8 cellular contexts compared by ENCODE assay signal in the genomic region with DNA sequence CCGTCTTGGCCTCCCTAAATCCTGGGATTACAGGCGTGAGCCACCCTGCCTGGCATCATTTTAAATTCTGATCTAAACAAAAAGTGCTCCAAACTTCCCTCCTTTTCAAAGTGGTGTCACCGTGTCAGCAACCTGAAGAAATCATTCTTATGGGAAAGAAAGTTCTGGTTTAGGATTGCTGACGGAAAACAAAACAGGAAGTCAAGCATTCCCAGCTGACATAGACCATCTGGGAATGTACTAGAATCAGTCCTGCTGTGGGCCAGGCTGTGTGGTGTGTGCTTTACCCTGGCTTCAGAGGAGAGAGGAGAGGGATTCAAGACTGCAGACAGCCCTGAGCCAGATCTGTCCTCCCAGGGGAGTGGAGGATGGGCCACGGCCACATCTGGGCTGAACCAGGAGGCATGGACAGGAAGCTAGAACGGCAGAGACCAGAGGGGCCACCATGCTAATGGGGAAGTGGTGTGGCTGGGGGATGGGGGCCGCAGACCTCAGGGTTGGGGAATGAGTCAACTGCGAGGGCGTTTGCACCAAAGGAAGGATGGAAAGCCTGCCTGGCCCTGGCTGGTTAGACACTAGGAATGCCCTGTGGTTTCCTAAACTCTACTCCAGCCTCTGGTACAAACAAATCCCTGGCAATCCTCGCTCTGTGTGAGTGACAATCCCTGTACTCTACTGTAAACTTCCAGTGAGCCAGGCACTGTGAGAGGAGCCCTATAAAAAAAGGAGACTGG. TPM values are rescaled to one million over a fixed set of nuclear protein-coding genes. Genes with fewer than 3 reads are reported as not detected.
DNase-seq lines count a peak whose midpoint lies in the region; ATAC-seq, FAIRE-seq and TF ChIP-seq lines count a peak whose summit lies in the region.

No MANE protein-coding gene starts in this region.

- H3K4me3 ChIP-seq in AG04449 (ENCODE audit: low read depth, low read length) (peak overlapping the region; percentile 15), H1 (ENCODE audit: extremely low read depth in 1 of 4, insufficient read depth in 2 of 4, low read depth in 3 of 4, low read length in 4 of 4) (no peak overlapping the region), mucosa of descending colon (no peak overlapping the region)

- H4K8ac ChIP-seq in H1 (ENCODE audit: extremely low read depth, insufficient read depth, low read length), result peak overlapping the region; percentile 79

- no peak overlapping the region for H3K56ac ChIP-seq in H1 (replicated peaks; ENCODE audit: insufficient read length, low read depth, low read length)

- peak overlapping the region; percentile 37 for H2AFZ ChIP-seq in H1 (ENCODE audit: low read length)

- 66% methylated on average over 10 of the region's 10 CpGs; no CpG with 5 or more reads in 1 of the 2 experiments for WGBS in H1 (ENCODE audit: extremely low coverage in 1 of 2, insufficient coverage in 1 of 2, insufficient read length in 1 of 2, insufficient replicate concordance in 2 of 2, low coverage in 1 of 2, low lambda C conversion rate in 2 of 2, missing lambda C conversion rate in 1 of 2), 2 experiments

- DNase-seq in AG04449 (ENCODE audit: low read depth, low spot score) (peak; percentile 77), RPMI8226 (peak; percentile 49), H1 (ENCODE audit: low read depth in 1 of 2, low spot score in 2 of 2) (no peak), mucosa of descending colon (peak; percentile 64 to 85 (median 71)), urothelium cell line (ENCODE audit: low spot score) (peak; percentile 91)
- no peak for DNase-seq in activated naive CD4-positive, alpha-beta T cell treated with anti-CD3 and anti-CD28 coated beads, Interleukin-2, amount 10 ng/mL, durations not matched to agents 7 days and 5 days

- no peaks in the 10 kb centered on the region for H3K79me1 ChIP-seq in H1 (ENCODE audit: low read depth, low read length)

- no peak for TF ChIP-seq POLR2A in H1 (IDR thresholded peaks at IDR 0.05; ENCODE audit: control extremely low read depth in 1 of 2, low read depth in 2 of 2, low read length in 2 of 2)

- FAIRE-seq in H1 (lab: Jason Lieb, UNC), result no peak
- FAIRE-seq in urothelium cell line (lab: Jason Lieb, UNC), result peak; percentile 66

- H3K27me3 ChIP-seq in H1 (replicated peaks in 1 of 4; ENCODE audit: control insufficient read depth in 3 of 4, extremely low read depth in 1 of 4, insufficient read depth in 3 of 4, low read length in 3 of 4), result no peaks in the 10 kb centered on the region; a peak in 1 of 7 replicates

- no peaks in the 10 kb centered on the region for H4K20me1 ChIP-seq in H1 (replicated peaks in 1 of 2; ENCODE audit: control insufficient read depth in 1 of 2, insufficient read depth in 2 of 2, low read length in 2 of 2)

- H3K9ac ChIP-seq in H1 (replicated peaks in 1 of 4; ENCODE audit: extremely low read depth in 1 of 4, low read depth in 3 of 4, low read length in 3 of 4), result no peak overlapping the region

- H4K91ac ChIP-seq in H1 (replicated peaks; ENCODE audit: insufficient read length, low read length), result peak overlapping the region; percentile 3

- peak overlapping the region; percentile 80; the same call in 1 of the 2 replicates for H2BK5ac ChIP-seq in H1 (ENCODE audit: low read depth, low read length)

- peak overlapping the region; percentile 100; the same call in 1 of the 2 replicates for H2BK20ac ChIP-seq in H1 (ENCODE audit: low read length)

- no peak overlapping the region for H2BK120ac ChIP-seq in H1 (replicated peaks; ENCODE audit: low read depth, low read length)

- peaks cover 0 to 10% (median 7%) of the 10 kb centered on the region in 4 experiments; a peak in 6 of 7 replicates for H3K4me1 ChIP-seq in H1 (replicated peaks in 1 of 4; ENCODE audit: control insufficient read depth in 3 of 4, insufficient read depth in 4 of 4, low read length in 3 of 4)
- H3K4me1 ChIP-seq in mucosa of descending colon (ENCODE audit: low read depth), result no peaks in the 10 kb centered on the region

- no peak overlapping the region for H3K14ac ChIP-seq in H1 (ENCODE audit: insufficient read length)

- H3K4me2 ChIP-seq in H1 (ENCODE audit: insufficient read depth in 1 of 2, low read depth in 2 of 2, low read length in 2 of 2), result peak overlapping the region in 1 of 2 experiments; percentile 44; a peak in 1 of 4 replicates

- H3K36me3 Mint-ChIP-seq in activated naive CD4-positive, alpha-beta T cell treated with anti-CD3 and anti-CD28 coated beads, Interleukin-2, amount 10 ng/mL, durations not matched to agents 7 days and 5 days, result no peaks in the 10 kb centered on the region

- no peak overlapping the region for H3K27ac ChIP-seq in H1 (ENCODE audit: low read depth, low read length)

- no peak overlapping the region for H3K27ac Mint-ChIP-seq in activated naive CD4-positive, alpha-beta T cell treated with anti-CD3 and anti-CD28 coated beads, Interleukin-2, amount 10 ng/mL, durations not matched to agents 7 days and 5 days

- POLR2A ChIA-PET in AG04449 (lab: Yijun Ruan, JAX), result no interaction called here
- POLR2A ChIA-PET in H1 (lab: Charles Lee; ENCODE audit: partially characterized antibody), result interaction anchor here (1.4 to 6.2 kb wide), 5 partner anchors 11 to 99 kb away, joined by 3 to 97 read pairs (median 5); partner anchors contain the start of genes CLIP2 and RFC2

- no peak overlapping the region for H2AK5ac ChIP-seq in H1 (ENCODE audit: low read depth, low read length)

- TF ChIP-seq RAD21 in H1 (IDR thresholded peaks at IDR 0.05 in 1 of 2, conservative IDR thresholded peaks at IDR 0.05 in 1 of 2; ENCODE audit: low read depth in 2 of 2, low read length in 2 of 2), result no peak

- TF ChIP-seq CTCF in AG04449 (IDR thresholded peaks at IDR 0.05; ENCODE audit: insufficient read depth, low read length, missing control alignments) (no peak), H1 (IDR thresholded peaks at IDR 0.05; ENCODE audit: control extremely low read depth in 1 of 3, insufficient read depth in 1 of 3, low read depth in 1 of 3, low read length in 3 of 3) (no peak), mucosa of descending colon (IDR thresholded peaks at IDR 0.05) (no peak)

- no peaks in the 10 kb centered on the region for H3K9me3 Mint-ChIP-seq in activated naive CD4-positive, alpha-beta T cell treated with anti-CD3 and anti-CD28 coated beads, Interleukin-2, amount 10 ng/mL, durations not matched to agents 7 days and 5 days

- peak overlapping the region; percentile 36 for H3K18ac ChIP-seq in H1 (ENCODE audit: extremely low read depth, low read length)

- H3K36me3 ChIP-seq in H1 (ENCODE audit: control insufficient read depth in 2 of 4, insufficient read depth in 4 of 4, low read length in 3 of 4), result no peaks in the 10 kb centered on the region
- no peaks in the 10 kb centered on the region for H3K36me3 ChIP-seq in mucosa of descending colon (ENCODE audit: low read depth)

- H4K5ac ChIP-seq in H1 (ENCODE audit: insufficient read length, low read depth, low read length), result no peak overlapping the region

- no peak overlapping the region for H3K23ac ChIP-seq in H1 (ENCODE audit: insufficient read length)

- H3K79me2 ChIP-seq in H1 (ENCODE audit: control insufficient read depth in 1 of 2, insufficient read depth in 2 of 2, low read length in 2 of 2), result no peaks in the 10 kb centered on the region

- peak overlapping the region; percentile 72 for H2BK12ac ChIP-seq in H1 (ENCODE audit: low read depth, low read length)

- ATAC-seq in GM18907 (IDR thresholded peaks at IDR 0.05; ENCODE audit: unreplicated experiment), result peak; percentile 83
- ATAC-seq in HG03060 (IDR thresholded peaks at IDR 0.05; ENCODE audit: low read depth, unreplicated experiment), result peak; percentile 37
- peak; percentile 61 for ATAC-seq in mucosa of descending colon

- H3K4ac ChIP-seq in H1 (replicated peaks; ENCODE audit: insufficient read length, low read depth, low read length), result no peak overlapping the region

- H2BK15ac ChIP-seq in H1 (ENCODE audit: low read length), result peak overlapping the region; percentile 75; the same call in 1 of the 2 replicates

- H3K4me1 Mint-ChIP-seq in activated naive CD4-positive, alpha-beta T cell treated with anti-CD3 and anti-CD28 coated beads, Interleukin-2, amount 10 ng/mL, durations not matched to agents 7 days and 5 days, result peaks cover 19% of the 10 kb centered on the region

- CTCF ChIA-PET in AG04449 (lab: Yijun Ruan, JAX), result interaction anchor here (1.0 kb wide), 1 partner anchor 16 kb away, joined by 5 read pairs; no protein-coding TSS in a partner anchor
- CTCF ChIA-PET in H1 (lab: Charles Lee; ENCODE audit: partially characterized antibody), result interaction anchor here (1.9 to 5.6 kb wide), 3 partner anchors 10 to 129 kb away, joined by 4 to 47 read pairs (median 25); partner anchors contain the start of gene CLIP2
- CTCF ChIA-PET in activated naive CD4-positive, alpha-beta T cell treated with anti-CD3 and anti-CD28 coated beads, Interleukin-2, amount 10 ng/mL, durations not matched to agents 7 days and 5 days (lab: Charles Lee), result interaction anchor here (1.4 to 1.7 kb wide), 2 partner anchors 15 to 128 kb away, joined by 3 to 6 read pairs; no protein-coding TSS in a partner anchor

- intact Hi-C loops in mucosa of descending colon (cut with DNase I, micrococcal nuclease), result no loop called here

- TF ChIP-seq EP300 in H1 (IDR thresholded peaks at IDR 0.05; ENCODE audit: borderline replicate concordance in 1 of 2, low read depth in 2 of 2, low read length in 2 of 2), result no peak

- H3K27me3 Mint-ChIP-seq in activated naive CD4-positive, alpha-beta T cell treated with anti-CD3 and anti-CD28 coated beads, Interleukin-2, amount 10 ng/mL, durations not matched to agents 7 days and 5 days, result peaks cover 36% of the 10 kb centered on the region

- H3K9me3 ChIP-seq in H1 (ENCODE audit: insufficient read depth in 2 of 2, low read depth in 1 of 2, low read length in 1 of 2) (no peaks in the 10 kb centered on the region), mucosa of descending colon (no peaks in the 10 kb centered on the region)

- H3K23me2 ChIP-seq in H1 (ENCODE audit: low read depth, low read length), result no peaks in the 10 kb centered on the region

- H3K4me3 Mint-ChIP-seq in activated naive CD4-positive, alpha-beta T cell treated with anti-CD3 and anti-CD28 coated beads, Interleukin-2, amount 10 ng/mL, durations not matched to agents 7 days and 5 days, result no peak overlapping the region

RNA-seq across cellular contexts. Expression of gene CLIP2, which starts 16.7 kb away (rescaled TPM):
- 39.8 and 41.5 TPM in 2 replicates for total RNA-seq in H1 (2021; fragmentation: NEBNext Ultra II Directional; extraction: Animal tissue kit (Norgen Biotek cat#: 25700))
- 8.3 and 13.3 TPM in 2 replicates for polyA plus RNA-seq in H1 (2011; rRNA removed)
- 11.5 TPM for polyA plus RNA-seq in H1 (2011; cell fraction: cytosol; rRNA removed)
- polyA plus RNA-seq in H1 (2011; cell fraction: nucleus; rRNA removed), result 16.9 TPM
- polyA plus RNA-seq in H1 (2012, experiment 1 of 2), result 20.3 to 37.3 TPM (median 30.6 TPM) in 4 replicates
- 19.9 TPM for polyA plus RNA-seq in H1 (2012, experiment 2 of 2)
- 21.5 TPM for polyA plus RNA-seq in H1 (2013, experiment 1 of 2)
- 22.1 TPM for polyA plus RNA-seq in H1 (2013, experiment 2 of 2)
- polyA minus RNA-seq in H1 (2011; rRNA and poly(A)+ RNA removed), result 12.5 and 16.1 TPM in 2 replicates
- polyA minus RNA-seq in H1 (2011; cell fraction: cytosol; rRNA and poly(A)+ RNA removed), result 21.2 TPM
- polyA minus RNA-seq in H1 (2011; cell fraction: nucleus; rRNA and poly(A)+ RNA removed), result 16.3 TPM
- total RNA-seq in mucosa of descending colon, result 10 to 100 TPM; 57.6 to 77.7 (median 67.1) TPM

RNA-seq across cellular contexts. Expression of gene RFC2, which starts 18.3 kb away (rescaled TPM):
- total RNA-seq in H1 (2021; fragmentation: NEBNext Ultra II Directional; extraction: Animal tissue kit (Norgen Biotek cat#: 25700)), result 85.4 and 90.5 TPM in 2 replicates
- polyA plus RNA-seq in H1 (2011; rRNA removed), result 40.8 and 52.9 TPM in 2 replicates
- 67.0 TPM for polyA plus RNA-seq in H1 (2011; cell fraction: cytosol; rRNA removed)
- polyA plus RNA-seq in H1 (2011; cell fraction: nucleus; rRNA removed), result 43.8 TPM
- 77.2 to 107 TPM (median 93.2 TPM) in 4 replicates for polyA plus RNA-seq in H1 (2012, experiment 1 of 2)
- polyA plus RNA-seq in H1 (2012, experiment 2 of 2), result 90.7 TPM
- 49.5 TPM for polyA plus RNA-seq in H1 (2013, experiment 1 of 2)
- 51.4 TPM for polyA plus RNA-seq in H1 (2013, experiment 2 of 2)
- 98.1 and 103 TPM in 2 replicates for polyA minus RNA-seq in H1 (2011; rRNA and poly(A)+ RNA removed)
- 54.5 TPM for polyA minus RNA-seq in H1 (2011; cell fraction: cytosol; rRNA and poly(A)+ RNA removed)
- 37.1 TPM for polyA minus RNA-seq in H1 (2011; cell fraction: nucleus; rRNA and poly(A)+ RNA removed)
- 10 to 100 TPM; 14.8 to 23.7 (median 15.9) TPM for total RNA-seq in mucosa of descending colon

Comparison
In these comparisons a context has a peak if more than half of its experiments do, and no peak if none do; other contexts are left out.
1. DNase-seq: peak in AG04449 (single experiment), RPMI8226 (single experiment), mucosa of descending colon (3 of 3) and urothelium cell line (single experiment); none in H1 (0 of 2) and activated naive CD4-positive, alpha-beta T cell treated with anti-CD3 and anti-CD28 coated beads, Interleukin-2, amount 10 ng/mL, durations not matched to agents 7 days and 5 days (single experiment).
2. Peak in every context shown above with its lines, with median percentiles within 50 percentile points of each other: ATAC-seq.